10 cellular contexts compared by ENCODE assay signal in the genomic region with DNA sequence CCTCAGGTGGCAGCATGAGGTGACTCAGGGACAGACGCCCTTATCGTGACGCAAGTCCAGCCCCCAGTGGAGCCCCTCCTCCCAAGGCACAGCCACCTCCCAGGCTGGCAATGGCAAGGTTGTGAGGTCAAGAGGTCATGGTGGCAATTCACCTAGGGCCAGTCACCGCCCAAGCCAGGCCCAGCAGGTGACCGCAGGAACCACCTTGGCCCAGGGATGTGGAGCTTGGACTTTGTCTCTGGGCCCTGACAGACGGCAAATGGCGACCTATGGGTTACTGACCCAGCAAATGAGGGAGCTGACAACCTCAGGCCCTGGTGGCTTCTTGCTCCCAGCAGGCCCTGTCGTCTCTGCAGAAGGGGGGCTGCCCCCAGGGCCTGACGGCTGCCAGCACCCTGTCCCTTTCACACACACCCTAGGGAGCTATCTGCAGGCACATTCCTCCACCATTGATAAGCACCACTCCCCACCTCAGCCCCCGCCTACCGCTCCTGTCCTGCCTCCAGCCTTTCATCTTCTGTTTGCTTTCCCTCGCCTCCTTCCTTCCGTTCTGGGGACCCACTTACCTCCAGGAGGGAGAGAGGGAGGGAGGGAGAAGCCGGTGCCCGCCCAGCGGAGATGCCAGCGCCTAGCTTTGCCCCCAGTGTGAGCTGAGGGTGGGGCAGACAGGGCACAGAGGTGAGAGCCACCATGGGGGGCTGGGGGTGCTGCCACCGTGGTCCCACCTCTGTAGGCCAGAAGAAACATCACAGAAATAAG. TPM values are rescaled to one million over a fixed set of nuclear protein-coding genes. Genes with fewer than 3 reads are reported as not detected.
A peak's percentile ranks its signal among the peaks of the same experiment; 100 is the strongest.
DNase-seq lines count a peak whose midpoint lies in the region; ATAC-seq, FAIRE-seq and TF ChIP-seq lines count a peak whose summit lies in the region.
"Had no signal": no experiment of that assay in that cellular context is flagged by ENCODE, and none has a peak within 500 bp of the region (broad histone marks: within the 10 kb centered on the region; RNA-seq: fewer than 3 reads in every experiment).

No MANE protein-coding gene starts in this region.

- no peak for FAIRE-seq in keratinocyte (lab: Jason Lieb, UNC)

- H3K9me3 ChIP-seq in HUES48 (ENCODE audit: control insufficient read depth, insufficient read depth, low read length) (no peaks in the 10 kb centered on the region), keratinocyte (ENCODE audit: control insufficient read depth, low read depth, low read length) (no peaks in the 10 kb centered on the region), thoracic aorta (no peaks in the 10 kb centered on the region)

- H3K9ac ChIP-seq in HUES48 (ENCODE audit: low read depth, low read length) = no peak overlapping the region
- H3K9ac ChIP-seq in keratinocyte (ENCODE audit: control insufficient read depth, extremely low read depth, insufficient read depth, low read length) = peak overlapping the region; percentile 69

- ATAC-seq in thoracic aorta (ENCODE audit: insufficient number of reproducible peaks, low FRiP score, low read depth) (no peak), GM19455 (IDR thresholded peaks at IDR 0.05; ENCODE audit: unreplicated experiment) (no peak), GM19023 (IDR thresholded peaks at IDR 0.05; ENCODE audit: unreplicated experiment) (no peak), HG03571 (IDR thresholded peaks at IDR 0.05; ENCODE audit: unreplicated experiment) (no peak)
- ATAC-seq: activated T-cell treated with anti-CD3 and anti-CD28 coated beads, Interleukin-2, amount 50 U/mL, for 4 hours had no signal

- peaks cover 45% of the 10 kb centered on the region for H3K36me3 ChIP-seq in HUES48 (ENCODE audit: control insufficient read depth, insufficient read depth, low read length)
- H3K36me3 ChIP-seq in keratinocyte (ENCODE audit: control insufficient read depth in 2 of 2, extremely low read depth in 1 of 2, insufficient read depth in 2 of 2, low read length in 2 of 2) = peaks cover 27 to 84% of the 10 kb centered on the region in 2 experiments
- peaks cover 6% of the 10 kb centered on the region for H3K36me3 ChIP-seq in thoracic aorta

- H3K4me2 ChIP-seq in keratinocyte (ENCODE audit: control insufficient read depth, extremely low read depth, insufficient read depth, low read depth, low read length) = peak overlapping the region; percentile 75

- peaks cover 93% of the 10 kb centered on the region for H3K79me2 ChIP-seq in keratinocyte (ENCODE audit: control insufficient read depth, insufficient read depth, low read length)

- peak overlapping the region; percentile 93 for H3K27ac ChIP-seq in HUES48 (ENCODE audit: low read depth, low read length)
- H3K27ac ChIP-seq in keratinocyte (ENCODE audit: control insufficient read depth, insufficient read depth, low read length) = peak overlapping the region; percentile 77
- H3K27ac ChIP-seq in thoracic aorta = peak overlapping the region; percentile 91 to 96

- DNase-seq in keratinocyte (ENCODE audit: low read depth, low spot score) (no peak), thoracic aorta (ENCODE audit: low spot score) (no peak), AG20443 (ENCODE audit: low spot score) (no peak)
- DNase-seq: activated T-cell treated with anti-CD3 and anti-CD28 coated beads, Interleukin-2, amount 50 U/mL, for 4 hours; KG1 had no signal

- TF ChIP-seq CTCF in WI38 (IDR thresholded peaks at IDR 0.05; ENCODE audit: low read depth, low read length) (no peak), keratinocyte (optimal IDR thresholded peaks at IDR 0.05 in 1 of 3, IDR thresholded peaks at IDR 0.05 in 1 of 3, conservative IDR thresholded peaks at IDR 0.05 in 1 of 3; ENCODE audit: extremely low read depth in 1 of 3, insufficient read depth in 2 of 3, low read length in 3 of 3) (no peak), thoracic aorta (IDR thresholded peaks at IDR 0.05) (no peak)

- H3K9me1 ChIP-seq in keratinocyte (ENCODE audit: control insufficient read depth, extremely low read depth, insufficient read depth, low read length) = peaks cover 15% of the 10 kb centered on the region

- H3K4me3 ChIP-seq in HUES48 (ENCODE audit: low read depth, low read length) = no peak overlapping the region
- peak overlapping the region; percentile 24 for H3K4me3 ChIP-seq in WI38 (ENCODE audit: low read depth, low read length)
- H3K4me3 ChIP-seq in keratinocyte (ENCODE audit: control insufficient read depth in 2 of 3, extremely low read depth in 1 of 3, insufficient read depth in 2 of 3, low read depth in 1 of 3, low read length in 3 of 3) = peak overlapping the region in 2 of 3 experiments; percentile 54 to 68
- H3K4me3 ChIP-seq in thoracic aorta = no peak overlapping the region

- no peak overlapping the region for H2AFZ ChIP-seq in keratinocyte (ENCODE audit: control insufficient read depth, low read length)

- H3K27me3 ChIP-seq in HUES48 (ENCODE audit: control insufficient read depth, insufficient read depth, low read length) (no peaks in the 10 kb centered on the region), keratinocyte (ENCODE audit: control insufficient read depth, extremely low read depth, insufficient read depth, low read length) (no peaks in the 10 kb centered on the region), thoracic aorta (replicated peaks; ENCODE audit: insufficient read depth) (no peaks in the 10 kb centered on the region)

- H3K4me1 ChIP-seq in HUES48 (ENCODE audit: control insufficient read depth, insufficient read depth, low read length) (peaks cover 55% of the 10 kb centered on the region), keratinocyte (ENCODE audit: control insufficient read depth, extremely low read depth, insufficient read depth, low read length) (peaks cover 98% of the 10 kb centered on the region), thoracic aorta (ENCODE audit: control insufficient read depth in 1 of 2, low read depth in 2 of 2) (peaks cover 30 to 79% of the 10 kb centered on the region in 2 donors)

- peaks cover 60% of the 10 kb centered on the region for H4K20me1 ChIP-seq in keratinocyte (ENCODE audit: control insufficient read depth, extremely low read depth, insufficient read depth, low read length)

- dilution Hi-C loops in keratinocyte (cut with MboI; ENCODE audit: extremely low pct_ligation_motif_present, low sequenced_read_pairs) = no loop called here

RNA-seq across cellular contexts. Expression of gene EPHA2, which starts 12.1 kb away (rescaled TPM):
- polyA plus RNA-seq in keratinocyte = 55.6 to 70.9 TPM (median 60.3 TPM) in 3 replicates
- 31.9 TPM for polyA plus RNA-seq in keratinocyte (2011; ENCODE audit: low read depth)
- 36.6 and 49.9 TPM in 2 replicates for polyA plus RNA-seq in keratinocyte (2011; cell fraction: cytosol; rRNA removed)
- 176 and 195 TPM in 2 replicates for polyA plus RNA-seq in keratinocyte (2011; cell fraction: nucleus; rRNA removed)
- 64.4 and 71.6 TPM in 2 replicates for polyA plus RNA-seq in keratinocyte (2012; ENCODE audit: low replicate concordance)
- 113 to 223 TPM (median 129 TPM) in 3 replicates for polyA minus RNA-seq in keratinocyte
- 152 TPM for polyA minus RNA-seq in keratinocyte (2011; cell fraction: cytosol; rRNA and poly(A)+ RNA removed)
- 153 and 207 TPM in 2 replicates for polyA minus RNA-seq in keratinocyte (2011; cell fraction: nucleus; rRNA and poly(A)+ RNA removed)
- 10 to 100 TPM; 20.3 to 32.9 TPM for total RNA-seq in thoracic aorta

Comparison
In these comparisons a context has a peak if more than half of its experiments do, and no peak if none do; other contexts are left out.
1. H3K4me3 ChIP-seq: peak in WI38 (single experiment) and keratinocyte (2 of 3); none in HUES48 (single experiment) and thoracic aorta (single experiment).
2. Peak in every context shown above with its lines, with median percentiles within 50 percentile points of each other: H3K27ac ChIP-seq.